ENCODE assay signal across 16 cellular contexts in genomic region chr21:25441835-25442234, GRCh38.
"Had no signal": no experiment of that assay in that cellular context is flagged by ENCODE, and none has a peak within 500 bp of the region (broad histone marks: within the 10 kb centered on the region; RNA-seq: fewer than 3 reads in every experiment).

No MANE protein-coding gene starts in this region.

- DNase-seq: activated CD4-positive, alpha-beta memory T cell treated with anti-CD3 and anti-CD28 coated beads for 36 hours; activated CD4-positive, alpha-beta T cell treated with anti-CD3 and anti-CD28 coated beads for 48 hours; activated effector memory CD4-positive, alpha-beta T cell treated with anti-CD3 and anti-CD28 coated beads, Interleukin-2, amount 50 U/mL, for 16 hours; activated naive CD4-positive, alpha-beta T cell treated with anti-CD3 and anti-CD28 coated beads, Interleukin-2, amount 10 ng/mL, durations not matched to agents 7 days and 5 days; activated naive CD8-positive, alpha-beta T cell treated with anti-CD3 and anti-CD28 coated beads, Interleukin-2, amount 50 U/mL, for 24 hours; activated T-cell treated with anti-CD3 and anti-CD28 coated beads, Interleukin-2, amount 50 U/mL, for 72 hours; cerebellar nuclear complex; endodermal cell; esophagus squamous epithelium; gastrocnemius medialis; hippocampal formation; midbrain; natural killer cell; sigmoid colon; stimulated activated CD4-positive, alpha-beta T cell treated with anti-CD3 and anti-CD28 coated beads, Interleukin-2, amount 100 ng/mL, for 48 hours; stimulated activated naive CD4-positive, alpha-beta T cell had no signal

- ATAC-seq: activated naive CD8-positive, alpha-beta T cell treated with anti-CD3 and anti-CD28 coated beads, Interleukin-2, amount 50 U/mL, for 24 hours; activated T-cell treated with anti-CD3 and anti-CD28 coated beads, Interleukin-2, amount 50 U/mL, for 72 hours; gastrocnemius medialis; natural killer cell had no signal
